ENCODE assay signal across 17 cellular contexts in the genomic region with DNA sequence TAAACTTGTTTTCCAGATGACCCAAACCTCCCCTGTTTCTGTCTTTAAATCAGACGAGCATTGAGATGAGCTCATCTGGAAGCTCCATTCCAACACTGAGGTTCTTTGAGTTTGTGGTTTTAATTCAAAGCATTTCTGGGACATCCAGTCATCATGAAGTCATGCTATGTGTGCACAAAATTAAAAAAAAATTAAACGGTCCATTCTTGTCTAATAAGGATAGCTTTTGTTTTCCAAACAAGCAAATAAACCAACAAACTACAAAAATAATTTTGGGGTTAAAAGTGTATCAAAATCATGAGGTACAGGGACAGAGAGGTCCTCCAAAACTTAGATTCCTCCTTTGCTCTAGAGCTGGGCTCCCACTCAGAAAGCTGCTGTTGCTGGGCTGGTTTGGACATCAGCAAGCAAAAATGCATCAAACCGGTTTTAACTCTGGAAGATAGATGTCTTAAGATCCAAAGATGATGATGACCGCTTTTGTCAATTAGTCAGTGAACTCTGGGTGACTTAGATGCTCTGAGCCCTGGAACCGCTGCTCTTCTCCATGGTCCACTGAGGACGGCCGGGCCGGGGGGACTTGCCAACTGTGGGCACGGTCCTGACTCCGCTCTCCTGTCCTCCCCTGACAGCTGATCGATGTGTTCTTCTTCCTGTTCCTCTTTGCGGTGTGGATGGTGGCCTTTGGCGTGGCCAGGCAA.
DNase-seq lines count a peak whose midpoint lies in the region; ATAC-seq and TF ChIP-seq lines count a peak whose summit lies in the region.
"Had no signal": no experiment of that assay in that cellular context is flagged by ENCODE, and none has a peak within 500 bp of the region (broad histone marks: within the 10 kb centered on the region; RNA-seq: fewer than 3 reads in every experiment).

No MANE protein-coding gene starts in this region.

- H3K27me3 ChIP-seq in fibroblast of lung (ENCODE audit: control insufficient read depth, insufficient read depth, low read length), result no peaks in the 10 kb centered on the region
- H3K27me3 ChIP-seq in A673 (replicated peaks; ENCODE audit: insufficient read depth, low read depth, low read length, poor library complexity), result no peaks in the 10 kb centered on the region
- H3K27me3 ChIP-seq in right cardiac atrium (ENCODE audit: control insufficient read depth, insufficient read depth), result no peaks in the 10 kb centered on the region

- no peaks in the 10 kb centered on the region for H4K20me1 ChIP-seq in fibroblast of lung (ENCODE audit: control insufficient read depth, extremely low read depth, insufficient read depth, low read length)

- H3K4me3 ChIP-seq in fibroblast of lung (replicated peaks in 1 of 4; ENCODE audit: control extremely low read depth in 1 of 4, insufficient read depth in 1 of 4, low read depth in 3 of 4, low read length in 4 of 4), result no peak overlapping the region
- no peak overlapping the region for H3K4me3 ChIP-seq in retinal pigment epithelial cell (ENCODE audit: low read length)
- H3K4me3 ChIP-seq in A673 (ENCODE audit: low read depth, low read length, poor library complexity, severe bottlenecking), result no peak overlapping the region
- no peak overlapping the region for H3K4me3 ChIP-seq in right cardiac atrium (ENCODE audit: low read length)
- H3K4me3 ChIP-seq: coronary artery, psoas muscle, tibial artery had no signal

- H3K9me3 ChIP-seq in fibroblast of lung (ENCODE audit: control insufficient read depth, insufficient read depth, low read depth, low read length) (no peaks in the 10 kb centered on the region), A673 (ENCODE audit: low read depth, low read length, poor library complexity, severe bottlenecking) (no peaks in the 10 kb centered on the region), right cardiac atrium (ENCODE audit: control insufficient read depth, low read length) (no peaks in the 10 kb centered on the region)
- H3K9me3 ChIP-seq: psoas muscle, tibial artery had no signal

- TF ChIP-seq CTCF in RWPE1 (conservative IDR thresholded peaks at IDR 0.05; ENCODE audit: low read depth) (no peak), fibroblast of lung (conservative IDR thresholded peaks at IDR 0.05 in 1 of 2, IDR thresholded peaks at IDR 0.05 in 1 of 2; ENCODE audit: low read depth in 1 of 2, low read length in 2 of 2) (no peak), retinal pigment epithelial cell (conservative IDR thresholded peaks at IDR 0.05; ENCODE audit: low read depth, low read length) (no peak), A673 (conservative IDR thresholded peaks at IDR 0.05; ENCODE audit: low read depth, low read length) (no peak)

- POLR2A ChIA-PET in RWPE1 (lab: Yijun Ruan, JAX; ENCODE audit: low non-redundant PET) (interaction anchor here (0.6 kb wide), 1 partner anchor 427 kb away, joined by 3 read pairs; no protein-coding TSS in a partner anchor), A673 (lab: Charles Lee; ENCODE audit: low non-redundant PET) (no interaction called here)

- DNase-seq in EL (peak; percentile 93), RWPE1 (ENCODE audit: low spot score) (peak; percentile 78), fibroblast of lung (ENCODE audit: low read depth in 2 of 2) (peak; percentile 91 to 98), retinal pigment epithelial cell (ENCODE audit: low read depth) (peak; percentile 18), A673 (ENCODE audit: low spot score) (no peak), right cardiac atrium (no peak)
- DNase-seq: hippocampal formation, Karpas-422, mesendoderm, NCI-H2227 treated with DMSO at 0.1 percent for 48 hours, psoas muscle, tibial artery had no signal

- peak overlapping the region; percentile 67 for H3K4me2 ChIP-seq in fibroblast of lung (ENCODE audit: extremely low read depth, insufficient read depth, low read length)

- H3K4me1 ChIP-seq in fibroblast of lung (ENCODE audit: control insufficient read depth, extremely low read depth, insufficient read depth, low read length) (peaks cover 23% of the 10 kb centered on the region), A673 (ENCODE audit: insufficient read depth, low read length, poor library complexity, severe bottlenecking) (no peaks in the 10 kb centered on the region), right cardiac atrium (ENCODE audit: control insufficient read depth, insufficient read depth, low read length) (no peaks in the 10 kb centered on the region)
- H3K4me1 ChIP-seq: psoas muscle, tibial artery had no signal

- no peak overlapping the region for H3K9ac ChIP-seq in fibroblast of lung (ENCODE audit: insufficient read depth, low read length)

- H2AFZ ChIP-seq in fibroblast of lung (ENCODE audit: low read length), result peak overlapping the region; percentile 21

- H3K36me3 ChIP-seq in fibroblast of lung (ENCODE audit: control insufficient read depth, insufficient read depth, low read length) (no peaks in the 10 kb centered on the region), A673 (ENCODE audit: insufficient read depth, low read length, poor library complexity, severe bottlenecking) (no peaks in the 10 kb centered on the region)
- H3K36me3 ChIP-seq: tibial artery had no signal

- no peaks in the 10 kb centered on the region for H3K79me2 ChIP-seq in fibroblast of lung (ENCODE audit: control insufficient read depth, insufficient read depth, low read length)

- CTCF ChIA-PET in RWPE1 (lab: Yijun Ruan, JAX), result interaction anchor here (1.1 kb wide), 1 partner anchor 562 kb away, joined by 3 read pairs; no protein-coding TSS in a partner anchor
- CTCF ChIA-PET in A673 (lab: Charles Lee), result no interaction called here

- H3K27ac ChIP-seq in RWPE1, result peak overlapping the region; percentile 75
- peak overlapping the region; percentile 87 for H3K27ac ChIP-seq in fibroblast of lung (ENCODE audit: insufficient read depth, low read length)
- H3K27ac ChIP-seq in A673 (ENCODE audit: low read depth, low read length, poor library complexity, severe bottlenecking), result no peak overlapping the region
- H3K27ac ChIP-seq in right cardiac atrium (ENCODE audit: low read length), result no peak overlapping the region
- H3K27ac ChIP-seq: coronary artery, psoas muscle, tibial artery had no signal

- no TSS peak for BruUV-seq in A673 (replicated peaks; lab: Mats Ljungman, UMichigan)

- intact Hi-C loops in A673 (cut with micrococcal nuclease; ENCODE audit: unreplicated experiment), result no loop called here
- intact Hi-C loops in right cardiac atrium (cut with DNase I), result no loop called here

- ATAC-seq in GM21390 (IDR thresholded peaks at IDR 0.05; ENCODE audit: unreplicated experiment), result no peak
- ATAC-seq in HG03039 (IDR thresholded peaks at IDR 0.05; ENCODE audit: unreplicated experiment), result no peak
- ATAC-seq in right cardiac atrium, result no peak
- ATAC-seq: psoas muscle, Right ventricle myocardium inferior, WTC11 had no signal

- WGBS in right cardiac atrium, result 78% methylated on average over 13 of the region's 13 CpGs

Comparison
In these comparisons a context has a peak if more than half of its experiments do, and no peak if none do; other contexts are left out.
1. DNase-seq: peak in EL (single experiment), RWPE1 (single experiment), fibroblast of lung (2 of 2) and retinal pigment epithelial cell (single experiment); none in A673 (single experiment) and right cardiac atrium (0 of 3).
2. H3K27ac ChIP-seq: peak in RWPE1 (single experiment) and fibroblast of lung (single experiment); none in A673 (single experiment) and right cardiac atrium (single experiment).